15 cellular contexts compared by ENCODE assay signal in genomic region chr11:79312591-79313267, GRCh38.
A peak's percentile ranks its signal among the peaks of the same experiment; 100 is the strongest.
DNase-seq lines count a peak whose midpoint lies in the region; ATAC-seq and TF ChIP-seq lines count a peak whose summit lies in the region.
"Had no signal": no experiment of that assay in that cellular context is flagged by ENCODE, and none has a peak within 500 bp of the region (broad histone marks: within the 10 kb centered on the region; RNA-seq: fewer than 3 reads in every experiment).

No MANE protein-coding gene starts in this region.

- no peak for TF ChIP-seq CTCF in gastroesophageal sphincter (IDR thresholded peaks at IDR 0.05)

- TF ChIP-seq EP300 in gastroesophageal sphincter (IDR thresholded peaks at IDR 0.05): no peak

- H3K9ac ChIP-seq in BLaER1 treated with 17β-estradiol and CSF1 and Interleukin-3, amounts not matched to agents 10 nM and 100 nM: no peak overlapping the region

- H3K4me2 ChIP-seq in BLaER1 treated with 17β-estradiol and CSF1 and Interleukin-3, amounts not matched to agents 10 nM and 100 nM: peak overlapping the region; percentile 25 to 64 (median 58)

- WGBS in gastroesophageal sphincter (ENCODE audit: low coverage in 1 of 2), 2 donors: 20 to 72% methylated on average over 1 to 3 of the region's 5 CpGs

- H3K4me1 ChIP-seq in BLaER1 treated with 17β-estradiol and CSF1 and Interleukin-3, amounts not matched to agents 10 nM and 100 nM: peaks cover 19 to 58% (median 44%) of the 10 kb centered on the region in 10 experiments
- H3K4me1 ChIP-seq in gastroesophageal sphincter: no peaks in the 10 kb centered on the region

- H3K27ac ChIP-seq in BLaER1 treated with 17β-estradiol and CSF1 and Interleukin-3, amounts not matched to agents 10 nM and 100 nM: no peak overlapping the region
- H3K27ac ChIP-seq in gastroesophageal sphincter: no peak overlapping the region
- H3K27ac ChIP-seq: RWPE1, skin epidermis had no signal

- no peaks in the 10 kb centered on the region for H3K27me3 ChIP-seq in BLaER1 treated with 17β-estradiol and CSF1 and Interleukin-3, amounts not matched to agents 10 nM and 100 nM
- peaks cover 9% of the 10 kb centered on the region for H3K27me3 ChIP-seq in gastroesophageal sphincter

- no peaks in the 10 kb centered on the region for H3K36me3 ChIP-seq in BLaER1 treated with 17β-estradiol and CSF1 and Interleukin-3, amounts not matched to agents 10 nM and 100 nM
- H3K36me3 ChIP-seq in gastroesophageal sphincter: no peaks in the 10 kb centered on the region

- DNase-seq in NCI-H1092 (lab: John Stamatoyannopoulos, UW) (peak; percentile 95), NOMO-1 treated with DMSO at 0.1 percent for 48 hours (lab: John Stamatoyannopoulos, UW; ENCODE audit: unreplicated experiment) (peak; percentile 25), cerebellar nuclear complex (lab: John Stamatoyannopoulos, UW) (no peak)
- DNase-seq in activated T-cell treated with anti-CD3 and anti-CD28 coated beads, Interleukin-2, amount 50 U/mL, for 48 hours: no peak
- DNase-seq in activated naive CD4-positive, alpha-beta T cell treated with Interleukin-2 at 50 U/mL for 16 hours: no peak
- DNase-seq: activated CD4-positive, alpha-beta T cell treated with anti-CD3 and anti-CD28 coated beads, Interleukin-2, amount 50 U/mL, for 4 hours; CD4-positive, CD25-positive, alpha-beta regulatory T cell; H9; naive thymus-derived CD4-positive, alpha-beta T cell; NCI-H1436 treated with DMSO at 0.1 percent for 48 hours had no signal

- TF ChIP-seq POLR2A in gastroesophageal sphincter (IDR thresholded peaks at IDR 0.05): no peak

- peaks cover 0 to 6% (median 0%) of the 10 kb centered on the region in 11 experiments; a peak in 2 of 22 replicates for H4K20me1 ChIP-seq in BLaER1 treated with 17β-estradiol and CSF1 and Interleukin-3, amounts not matched to agents 10 nM and 100 nM

- ATAC-seq in gastroesophageal sphincter (peak; percentile 53), HG03354 (IDR thresholded peaks at IDR 0.05; ENCODE audit: poor library complexity, severe bottlenecking, unreplicated experiment) (no peak)
- ATAC-seq: naive thymus-derived CD4-positive, alpha-beta T cell had no signal

- H3K4me3 ChIP-seq in BLaER1 treated with 17β-estradiol and CSF1 and Interleukin-3, amounts not matched to agents 10 nM and 100 nM: no peak overlapping the region
- H3K4me3 ChIP-seq in gastroesophageal sphincter: no peak overlapping the region
- H3K4me3 ChIP-seq: skin epidermis had no signal

- no peaks in the 10 kb centered on the region for H3K9me3 ChIP-seq in BLaER1 treated with 17β-estradiol and CSF1 and Interleukin-3, amounts not matched to agents 10 nM and 100 nM (replicated peaks in 1 of 11)
- H3K9me3 ChIP-seq in gastroesophageal sphincter: no peaks in the 10 kb centered on the region

Comparison
In these comparisons a context has a peak if more than half of its experiments do, and no peak if none do; other contexts are left out.
1. DNase-seq: peak in NCI-H1092 (single experiment) and NOMO-1 treated with DMSO at 0.1 percent for 48 hours (single experiment); none in cerebellar nuclear complex (0 of 2), activated T-cell treated with anti-CD3 and anti-CD28 coated beads, Interleukin-2, amount 50 U/mL, for 48 hours (0 of 2) and activated naive CD4-positive, alpha-beta T cell treated with Interleukin-2 at 50 U/mL for 16 hours (single experiment).